Comparison of ENCODE assay signal across 1 cellular context in the genomic region with DNA sequence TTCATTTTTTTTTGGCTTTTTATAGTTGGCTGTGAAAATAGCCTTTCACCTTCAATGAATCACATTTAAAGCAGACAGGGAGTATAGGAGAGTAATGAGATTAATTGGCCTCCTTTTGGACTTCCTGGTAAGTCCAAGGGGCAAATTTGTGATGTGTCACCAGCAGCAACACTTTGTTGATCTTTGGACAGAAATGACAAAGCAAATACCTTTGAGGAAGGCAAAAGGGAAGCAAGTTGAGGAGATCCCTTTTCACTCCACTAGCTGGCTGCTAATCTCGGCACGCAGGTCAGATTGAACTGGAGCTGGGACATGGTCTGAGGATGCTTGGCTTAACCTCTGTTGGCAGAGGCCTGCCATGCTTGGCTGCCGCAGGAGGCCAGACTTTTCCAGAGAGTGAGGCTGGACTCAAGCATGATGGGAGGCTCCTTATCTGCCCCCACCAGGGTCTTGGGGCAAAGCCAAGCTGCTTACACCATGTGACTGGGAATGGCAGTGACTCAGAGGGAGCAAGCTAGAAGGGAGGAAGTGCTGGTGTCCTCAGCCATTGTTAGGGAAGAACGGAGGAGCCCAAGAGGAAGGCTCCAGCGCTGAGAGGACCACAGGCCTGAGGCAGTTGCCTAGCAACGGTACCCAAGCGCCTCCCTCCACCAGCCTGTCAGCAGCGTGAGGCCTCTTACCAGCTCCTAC.
TF ChIP-seq lines count a peak whose summit lies in the region.

No MANE protein-coding gene starts in this region.

TF ChIP-seq in K562, 482 proteins besides CTCF, POLR2A, EP300 and RAD21 (continued from another document and continues in another):
- TF ChIP-seq, protein P1, sequence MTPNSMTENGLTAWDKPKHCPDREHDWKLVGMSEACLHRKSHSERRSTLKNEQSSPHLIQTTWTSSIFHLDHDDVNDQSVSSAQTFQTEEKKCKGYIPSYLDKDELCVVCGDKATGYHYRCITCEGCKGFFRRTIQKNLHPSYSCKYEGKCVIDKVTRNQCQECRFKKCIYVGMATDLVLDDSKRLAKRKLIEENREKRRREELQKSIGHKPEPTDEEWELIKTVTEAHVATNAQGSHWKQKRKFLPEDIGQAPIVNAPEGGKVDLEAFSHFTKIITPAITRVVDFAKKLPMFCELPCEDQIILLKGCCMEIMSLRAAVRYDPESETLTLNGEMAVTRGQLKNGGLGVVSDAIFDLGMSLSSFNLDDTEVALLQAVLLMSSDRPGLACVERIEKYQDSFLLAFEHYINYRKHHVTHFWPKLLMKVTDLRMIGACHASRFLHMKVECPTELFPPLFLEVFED (CRISPR knock-in tag; conservative IDR thresholded peaks at IDR 0.05) = no peak
- no peak for TF ChIP-seq HMGN3 (IDR thresholded peaks at IDR 0.05; ENCODE audit: borderline replicate concordance, extremely low read depth, insufficient read length, low read depth, low read length)
- no peak for TF ChIP-seq KLF16 (IDR thresholded peaks at IDR 0.05)
- TF ChIP-seq ZKSCAN3 (CRISPR knock-in tag; IDR thresholded peaks at IDR 0.05) = no peak
- TF ChIP-seq, protein P2, sequence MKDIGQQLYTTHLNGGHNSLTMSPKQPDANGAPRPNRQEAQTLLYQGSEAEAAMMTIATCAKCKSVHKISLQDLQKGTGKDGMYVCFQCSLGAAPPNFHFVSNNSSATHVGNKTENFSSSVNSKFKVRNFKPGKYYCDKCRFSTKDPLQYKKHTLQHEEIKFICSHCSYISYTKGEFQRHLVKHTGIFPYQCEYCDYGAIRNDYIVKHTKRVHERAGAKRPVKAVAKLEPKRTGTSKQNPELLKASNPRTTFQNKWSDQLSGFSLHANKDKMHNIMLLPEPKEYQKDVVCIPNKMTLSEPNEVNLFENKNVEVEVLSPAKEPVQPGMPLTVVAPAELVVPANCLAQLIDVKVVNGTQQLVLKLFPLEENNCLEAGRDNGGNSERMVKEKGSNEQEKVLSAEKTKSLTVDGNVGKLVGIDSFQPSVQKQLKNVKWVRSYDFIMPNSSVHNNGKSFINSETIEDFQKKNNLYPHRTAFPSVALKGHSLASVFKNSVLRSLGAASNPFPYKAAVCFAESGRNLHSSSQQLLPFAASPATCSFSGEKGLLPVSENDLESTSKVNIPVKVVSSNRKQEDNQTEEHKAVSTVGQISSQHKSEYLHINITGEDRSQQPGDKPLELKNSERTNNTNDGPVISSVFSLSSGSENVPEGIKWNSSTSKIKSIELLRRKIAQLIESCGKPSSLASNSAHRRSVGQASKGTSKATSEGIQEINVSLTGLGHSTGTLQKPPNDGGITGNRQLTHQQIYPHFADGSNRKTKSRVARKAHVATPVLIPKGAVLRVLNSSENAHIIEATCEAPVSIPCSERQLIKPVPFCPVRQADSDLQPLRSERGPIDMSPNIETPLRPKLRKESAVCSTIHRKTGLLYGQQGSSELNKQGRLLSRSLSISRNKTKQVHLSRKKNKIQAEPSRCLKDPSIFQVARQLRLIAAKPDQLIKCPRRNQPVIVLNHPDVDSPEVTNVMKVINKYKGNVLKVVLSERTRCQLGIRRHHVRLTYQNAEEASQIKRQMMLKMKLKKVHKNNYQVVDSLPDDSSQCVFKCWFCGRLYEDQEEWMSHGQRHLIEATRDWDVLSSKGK (CRISPR knock-in tag; IDR thresholded peaks at IDR 0.05) = no peak
- peak; percentile 38; the same call in 1 of the 2 replicates for TF ChIP-seq LEF1 (IDR thresholded peaks at IDR 0.05)
- TF ChIP-seq RFX7 (CRISPR knock-in tag; IDR thresholded peaks at IDR 0.05) = no peak
- TF ChIP-seq, protein P3, sequence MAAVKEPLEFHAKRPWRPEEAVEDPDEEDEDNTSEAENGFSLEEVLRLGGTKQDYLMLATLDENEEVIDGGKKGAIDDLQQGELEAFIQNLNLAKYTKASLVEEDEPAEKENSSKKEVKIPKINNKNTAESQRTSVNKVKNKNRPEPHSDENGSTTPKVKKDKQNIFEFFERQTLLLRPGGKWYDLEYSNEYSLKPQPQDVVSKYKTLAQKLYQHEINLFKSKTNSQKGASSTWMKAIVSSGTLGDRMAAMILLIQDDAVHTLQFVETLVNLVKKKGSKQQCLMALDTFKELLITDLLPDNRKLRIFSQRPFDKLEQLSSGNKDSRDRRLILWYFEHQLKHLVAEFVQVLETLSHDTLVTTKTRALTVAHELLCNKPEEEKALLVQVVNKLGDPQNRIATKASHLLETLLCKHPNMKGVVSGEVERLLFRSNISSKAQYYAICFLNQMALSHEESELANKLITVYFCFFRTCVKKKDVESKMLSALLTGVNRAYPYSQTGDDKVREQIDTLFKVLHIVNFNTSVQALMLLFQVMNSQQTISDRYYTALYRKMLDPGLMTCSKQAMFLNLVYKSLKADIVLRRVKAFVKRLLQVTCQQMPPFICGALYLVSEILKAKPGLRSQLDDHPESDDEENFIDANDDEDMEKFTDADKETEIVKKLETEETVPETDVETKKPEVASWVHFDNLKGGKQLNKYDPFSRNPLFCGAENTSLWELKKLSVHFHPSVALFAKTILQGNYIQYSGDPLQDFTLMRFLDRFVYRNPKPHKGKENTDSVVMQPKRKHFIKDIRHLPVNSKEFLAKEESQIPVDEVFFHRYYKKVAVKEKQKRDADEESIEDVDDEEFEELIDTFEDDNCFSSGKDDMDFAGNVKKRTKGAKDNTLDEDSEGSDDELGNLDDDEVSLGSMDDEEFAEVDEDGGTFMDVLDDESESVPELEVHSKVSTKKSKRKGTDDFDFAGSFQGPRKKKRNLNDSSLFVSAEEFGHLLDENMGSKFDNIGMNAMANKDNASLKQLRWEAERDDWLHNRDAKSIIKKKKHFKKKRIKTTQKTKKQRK (IDR thresholded peaks at IDR 0.05; ENCODE audit: borderline replicate concordance, low read depth, low read length) = no peak
- no peak for TF ChIP-seq ZNF124 (CRISPR knock-in tag; IDR thresholded peaks at IDR 0.05)
- no peak; the same call in 1 of the 2 replicates for TF ChIP-seq BHLHE40 (IDR thresholded peaks at IDR 0.05; ENCODE audit: low read length)
- TF ChIP-seq U2AF2 (optimal IDR thresholded peaks at IDR 0.05; ENCODE audit: low read depth, low read length) = no peak
- TF ChIP-seq KDM5B (IDR thresholded peaks at IDR 0.05; ENCODE audit: insufficient replicate concordance, low read depth, low read length) = no peak
- no peak for TF ChIP-seq CHD1 (IDR thresholded peaks at IDR 0.05; ENCODE audit: low read length)
- TF ChIP-seq, protein P4, sequence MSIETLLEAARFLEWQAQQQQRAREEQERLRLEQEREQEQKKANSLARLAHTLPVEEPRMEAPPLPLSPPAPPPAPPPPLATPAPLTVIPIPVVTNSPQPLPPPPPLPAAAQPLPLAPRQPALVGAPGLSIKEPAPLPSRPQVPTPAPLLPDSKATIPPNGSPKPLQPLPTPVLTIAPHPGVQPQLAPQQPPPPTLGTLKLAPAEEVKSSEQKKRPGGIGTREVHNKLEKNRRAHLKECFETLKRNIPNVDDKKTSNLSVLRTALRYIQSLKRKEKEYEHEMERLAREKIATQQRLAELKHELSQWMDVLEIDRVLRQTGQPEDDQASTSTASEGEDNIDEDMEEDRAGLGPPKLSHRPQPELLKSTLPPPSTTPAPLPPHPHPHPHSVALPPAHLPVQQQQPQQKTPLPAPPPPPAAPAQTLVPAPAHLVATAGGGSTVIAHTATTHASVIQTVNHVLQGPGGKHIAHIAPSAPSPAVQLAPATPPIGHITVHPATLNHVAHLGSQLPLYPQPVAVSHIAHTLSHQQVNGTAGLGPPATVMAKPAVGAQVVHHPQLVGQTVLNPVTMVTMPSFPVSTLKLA (conservative IDR thresholded peaks at IDR 0.05) = peak; percentile 31 to 47; a peak in 1 of 4 replicates
- TF ChIP-seq JUND (IDR thresholded peaks at IDR 0.05; ENCODE audit: borderline replicate concordance, low read depth, low read length) = peak; percentile 86
- TF ChIP-seq JUND (tag; IDR thresholded peaks at IDR 0.05; ENCODE audit: borderline replicate concordance, low read depth, low read length) = peak; percentile 79; the same call in 1 of the 3 replicates
- peak; percentile 56 for TF ChIP-seq MAFK (IDR thresholded peaks at IDR 0.05; ENCODE audit: low read length)
- no peak for TF ChIP-seq ZNF232 (CRISPR knock-in tag; IDR thresholded peaks at IDR 0.05)
- TF ChIP-seq, protein P5, sequence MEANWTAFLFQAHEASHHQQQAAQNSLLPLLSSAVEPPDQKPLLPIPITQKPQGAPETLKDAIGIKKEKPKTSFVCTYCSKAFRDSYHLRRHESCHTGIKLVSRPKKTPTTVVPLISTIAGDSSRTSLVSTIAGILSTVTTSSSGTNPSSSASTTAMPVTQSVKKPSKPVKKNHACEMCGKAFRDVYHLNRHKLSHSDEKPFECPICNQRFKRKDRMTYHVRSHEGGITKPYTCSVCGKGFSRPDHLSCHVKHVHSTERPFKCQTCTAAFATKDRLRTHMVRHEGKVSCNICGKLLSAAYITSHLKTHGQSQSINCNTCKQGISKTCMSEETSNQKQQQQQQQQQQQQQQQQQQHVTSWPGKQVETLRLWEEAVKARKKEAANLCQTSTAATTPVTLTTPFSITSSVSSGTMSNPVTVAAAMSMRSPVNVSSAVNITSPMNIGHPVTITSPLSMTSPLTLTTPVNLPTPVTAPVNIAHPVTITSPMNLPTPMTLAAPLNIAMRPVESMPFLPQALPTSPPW (CRISPR knock-in tag; IDR thresholded peaks at IDR 0.05) = peak; percentile 34; the same call in 1 of the 2 replicates
- TF ChIP-seq MTA3 (IDR thresholded peaks at IDR 0.05; ENCODE audit: borderline replicate concordance) = 0 out of 2 replicates have a peak, but pooled peaks have one; percentile 33
- no peak for TF ChIP-seq ZNF778 (CRISPR knock-in tag; IDR thresholded peaks at IDR 0.05)
- no peak for TF ChIP-seq POLR3A (IDR thresholded peaks at IDR 0.05; ENCODE audit: borderline replicate concordance, extremely low read depth, insufficient read depth, insufficient read length)
- TF ChIP-seq SRSF9 (IDR thresholded peaks at IDR 0.05; ENCODE audit: borderline replicate concordance, low read depth, low read length) = no peak
- TF ChIP-seq CBX1 (IDR thresholded peaks at IDR 0.05; ENCODE audit: low read depth) = no peak
- TF ChIP-seq C11orf30 (IDR thresholded peaks at IDR 0.05; ENCODE audit: low read depth) = peak; percentile 84
- no peak for TF ChIP-seq NCOA6 (IDR thresholded peaks at IDR 0.05)
- TF ChIP-seq SIRT6 (IDR thresholded peaks at IDR 0.05; ENCODE audit: low read depth, low read length) = no peak
- TF ChIP-seq, protein P6, sequence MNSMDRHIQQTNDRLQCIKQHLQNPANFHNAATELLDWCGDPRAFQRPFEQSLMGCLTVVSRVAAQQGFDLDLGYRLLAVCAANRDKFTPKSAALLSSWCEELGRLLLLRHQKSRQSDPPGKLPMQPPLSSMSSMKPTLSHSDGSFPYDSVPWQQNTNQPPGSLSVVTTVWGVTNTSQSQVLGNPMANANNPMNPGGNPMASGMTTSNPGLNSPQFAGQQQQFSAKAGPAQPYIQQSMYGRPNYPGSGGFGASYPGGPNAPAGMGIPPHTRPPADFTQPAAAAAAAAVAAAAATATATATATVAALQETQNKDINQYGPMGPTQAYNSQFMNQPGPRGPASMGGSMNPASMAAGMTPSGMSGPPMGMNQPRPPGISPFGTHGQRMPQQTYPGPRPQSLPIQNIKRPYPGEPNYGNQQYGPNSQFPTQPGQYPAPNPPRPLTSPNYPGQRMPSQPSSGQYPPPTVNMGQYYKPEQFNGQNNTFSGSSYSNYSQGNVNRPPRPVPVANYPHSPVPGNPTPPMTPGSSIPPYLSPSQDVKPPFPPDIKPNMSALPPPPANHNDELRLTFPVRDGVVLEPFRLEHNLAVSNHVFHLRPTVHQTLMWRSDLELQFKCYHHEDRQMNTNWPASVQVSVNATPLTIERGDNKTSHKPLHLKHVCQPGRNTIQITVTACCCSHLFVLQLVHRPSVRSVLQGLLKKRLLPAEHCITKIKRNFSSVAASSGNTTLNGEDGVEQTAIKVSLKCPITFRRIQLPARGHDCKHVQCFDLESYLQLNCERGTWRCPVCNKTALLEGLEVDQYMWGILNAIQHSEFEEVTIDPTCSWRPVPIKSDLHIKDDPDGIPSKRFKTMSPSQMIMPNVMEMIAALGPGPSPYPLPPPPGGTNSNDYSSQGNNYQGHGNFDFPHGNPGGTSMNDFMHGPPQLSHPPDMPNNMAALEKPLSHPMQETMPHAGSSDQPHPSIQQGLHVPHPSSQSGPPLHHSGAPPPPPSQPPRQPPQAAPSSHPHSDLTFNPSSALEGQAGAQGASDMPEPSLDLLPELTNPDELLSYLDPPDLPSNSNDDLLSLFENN (IDR thresholded peaks at IDR 0.05; ENCODE audit: low read depth in 2 of 2, low read length in 2 of 2) = no peak
- TF ChIP-seq KDM4B (IDR thresholded peaks at IDR 0.05; ENCODE audit: borderline replicate concordance in 2 of 2, low read depth in 1 of 2) = no peak
- TF ChIP-seq, protein P7, sequence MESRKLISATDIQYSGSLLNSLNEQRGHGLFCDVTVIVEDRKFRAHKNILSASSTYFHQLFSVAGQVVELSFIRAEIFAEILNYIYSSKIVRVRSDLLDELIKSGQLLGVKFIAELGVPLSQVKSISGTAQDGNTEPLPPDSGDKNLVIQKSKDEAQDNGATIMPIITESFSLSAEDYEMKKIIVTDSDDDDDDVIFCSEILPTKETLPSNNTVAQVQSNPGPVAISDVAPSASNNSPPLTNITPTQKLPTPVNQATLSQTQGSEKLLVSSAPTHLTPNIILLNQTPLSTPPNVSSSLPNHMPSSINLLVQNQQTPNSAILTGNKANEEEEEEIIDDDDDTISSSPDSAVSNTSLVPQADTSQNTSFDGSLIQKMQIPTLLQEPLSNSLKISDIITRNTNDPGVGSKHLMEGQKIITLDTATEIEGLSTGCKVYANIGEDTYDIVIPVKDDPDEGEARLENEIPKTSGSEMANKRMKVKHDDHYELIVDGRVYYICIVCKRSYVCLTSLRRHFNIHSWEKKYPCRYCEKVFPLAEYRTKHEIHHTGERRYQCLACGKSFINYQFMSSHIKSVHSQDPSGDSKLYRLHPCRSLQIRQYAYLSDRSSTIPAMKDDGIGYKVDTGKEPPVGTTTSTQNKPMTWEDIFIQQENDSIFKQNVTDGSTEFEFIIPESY (CRISPR knock-in tag; IDR thresholded peaks at IDR 0.05) = no peak
- TF ChIP-seq, protein P8, sequence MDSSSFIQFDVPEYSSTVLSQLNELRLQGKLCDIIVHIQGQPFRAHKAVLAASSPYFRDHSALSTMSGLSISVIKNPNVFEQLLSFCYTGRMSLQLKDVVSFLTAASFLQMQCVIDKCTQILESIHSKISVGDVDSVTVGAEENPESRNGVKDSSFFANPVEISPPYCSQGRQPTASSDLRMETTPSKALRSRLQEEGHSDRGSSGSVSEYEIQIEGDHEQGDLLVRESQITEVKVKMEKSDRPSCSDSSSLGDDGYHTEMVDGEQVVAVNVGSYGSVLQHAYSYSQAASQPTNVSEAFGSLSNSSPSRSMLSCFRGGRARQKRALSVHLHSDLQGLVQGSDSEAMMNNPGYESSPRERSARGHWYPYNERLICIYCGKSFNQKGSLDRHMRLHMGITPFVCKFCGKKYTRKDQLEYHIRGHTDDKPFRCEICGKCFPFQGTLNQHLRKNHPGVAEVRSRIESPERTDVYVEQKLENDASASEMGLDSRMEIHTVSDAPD (CRISPR knock-in tag; IDR thresholded peaks at IDR 0.05) = no peak
- TF ChIP-seq L3MBTL2 (IDR thresholded peaks at IDR 0.05) = peak; percentile 54
- no peak for TF ChIP-seq FOXM1 (IDR thresholded peaks at IDR 0.05; ENCODE audit: low read depth)
- no peak for TF ChIP-seq FOXM1 (CRISPR knock-in tag; IDR thresholded peaks at IDR 0.05; ENCODE audit: low read depth)
